ENCODE assay signal across 8 cellular contexts in genomic region chr1:212760126-212760823, GRCh38. TPM values are rescaled to one million over a fixed set of nuclear protein-coding genes. Genes with fewer than 3 reads are reported as not detected.
DNase-seq lines count a peak whose midpoint lies in the region; ATAC-seq and TF ChIP-seq lines count a peak whose summit lies in the region.

No MANE protein-coding gene starts in this region.

- CTCF ChIA-PET in PC-9 (lab: Charles Lee) = no interaction called here
- CTCF ChIA-PET in activated naive CD4-positive, alpha-beta T cell treated with anti-CD3 and anti-CD28 coated beads, Interleukin-2, amount 10 ng/mL, durations not matched to agents 7 days and 5 days (lab: Charles Lee) = interaction anchor here (0.6 to 1.9 kb wide), 9 partner anchors 10 to 284 kb away, joined by 3 to 15 read pairs (median 4); no protein-coding TSS in a partner anchor

- no peaks in the 10 kb centered on the region for H3K9me2 ChIP-seq in PC-9 (ENCODE audit: insufficient read depth)

- ATAC-seq in lower lobe of right lung (peak; percentile 50 to 80), GM21723 (IDR thresholded peaks at IDR 0.05; ENCODE audit: unreplicated experiment) (no peak)

- peaks cover 28% of the 10 kb centered on the region for H3K36me3 Mint-ChIP-seq in activated naive CD4-positive, alpha-beta T cell treated with anti-CD3 and anti-CD28 coated beads, Interleukin-2, amount 10 ng/mL, durations not matched to agents 7 days and 5 days

- no peaks in the 10 kb centered on the region for H3F3A ChIP-seq in PC-9 (ENCODE audit: insufficient read depth, low read depth)

- no peak overlapping the region for H3K4me3 Mint-ChIP-seq in activated naive CD4-positive, alpha-beta T cell treated with anti-CD3 and anti-CD28 coated beads, Interleukin-2, amount 10 ng/mL, durations not matched to agents 7 days and 5 days

- POLR2A ChIA-PET in PC-9 (lab: Charles Lee; ENCODE audit: unreplicated experiment) = no interaction called here

- H3K27me3 ChIP-seq in PC-9 (ENCODE audit: insufficient read depth, low read depth) (no peaks in the 10 kb centered on the region), lower lobe of right lung (ENCODE audit: low read depth) (no peaks in the 10 kb centered on the region)

- H3K4me1 ChIP-seq in PC-9 (replicated peaks; ENCODE audit: insufficient read depth) = no peaks in the 10 kb centered on the region
- no peaks in the 10 kb centered on the region for H3K4me1 ChIP-seq in lower lobe of right lung

- no peaks in the 10 kb centered on the region for H3K9me3 Mint-ChIP-seq in activated naive CD4-positive, alpha-beta T cell treated with anti-CD3 and anti-CD28 coated beads, Interleukin-2, amount 10 ng/mL, durations not matched to agents 7 days and 5 days

- peaks cover 10% of the 10 kb centered on the region for H3K4me1 Mint-ChIP-seq in activated naive CD4-positive, alpha-beta T cell treated with anti-CD3 and anti-CD28 coated beads, Interleukin-2, amount 10 ng/mL, durations not matched to agents 7 days and 5 days

- H3K4me2 ChIP-seq in PC-9 = no peak overlapping the region

- TF ChIP-seq CTCF in PC-9 (conservative IDR thresholded peaks at IDR 0.05) (peak; percentile 37; the same call in 1 of the 2 replicates), lower lobe of right lung (IDR thresholded peaks at IDR 0.05) (peak; percentile 26)

- H3K9me3 ChIP-seq in PC-9 (ENCODE audit: insufficient read depth, low read depth) = no peaks in the 10 kb centered on the region
- no peaks in the 10 kb centered on the region for H3K9me3 ChIP-seq in lower lobe of right lung

- H4K20me1 ChIP-seq in PC-9 (ENCODE audit: insufficient read depth) = no peaks in the 10 kb centered on the region

- H3K36me3 ChIP-seq in PC-9 (ENCODE audit: low read depth) (no peaks in the 10 kb centered on the region), lower lobe of right lung (peaks cover 4% of the 10 kb centered on the region)

- no peaks in the 10 kb centered on the region; the same call in 1 of the 2 replicates for H3K79me2 ChIP-seq in PC-9 (ENCODE audit: low read depth)

- H3K27me3 Mint-ChIP-seq in activated naive CD4-positive, alpha-beta T cell treated with anti-CD3 and anti-CD28 coated beads, Interleukin-2, amount 10 ng/mL, durations not matched to agents 7 days and 5 days = no peaks in the 10 kb centered on the region

- H3K4me3 ChIP-seq in PC-9 = no peak overlapping the region
- no peak overlapping the region for H3K4me3 ChIP-seq in lower lobe of right lung

- no peak overlapping the region for H2AFZ ChIP-seq in PC-9

- H3K27ac ChIP-seq in PC-9 = no peak overlapping the region
- no peak overlapping the region for H3K27ac ChIP-seq in lower lobe of right lung

- H3K27ac Mint-ChIP-seq in activated naive CD4-positive, alpha-beta T cell treated with anti-CD3 and anti-CD28 coated beads, Interleukin-2, amount 10 ng/mL, durations not matched to agents 7 days and 5 days = no peak overlapping the region

- intact Hi-C loops in PC-9 (cut with micrococcal nuclease; ENCODE audit: unreplicated experiment) (no loop called here), lower lobe of right lung (cut with DNase I) (no loop called here)

- BruUV-seq in PC-9 (replicated peaks; lab: Mats Ljungman, UMichigan) = no TSS peak

- DNase-seq in SIG-M5 treated with dmso at 0.1 percent for 504 hours (lab: John Stamatoyannopoulos, UW; ENCODE audit: unreplicated experiment) (peak; percentile 18), SIG-M5 (lab: John Stamatoyannopoulos, UW) (no peak), PC-9 (no peak), lower lobe of right lung (no peak), DMS79 treated with DMSO at 0.1 percent for 48 hours (lab: John Stamatoyannopoulos, UW) (no peak), hypothalamus (lab: John Stamatoyannopoulos, UW) (no peak)
- peak; percentile 68 for DNase-seq in activated naive CD4-positive, alpha-beta T cell treated with anti-CD3 and anti-CD28 coated beads, Interleukin-2, amount 10 ng/mL, durations not matched to agents 7 days and 5 days

RNA-seq across cellular contexts. Expression of gene NSL1, which starts 31.3 kb away (rescaled TPM):
- 28.9 and 32.4 TPM in 2 replicates for total RNA-seq in PC-9 (2021)
- total RNA-seq in lower lobe of right lung = 30.8 TPM

RNA-seq across cellular contexts. Expression of gene TATDN3, which starts 31.4 kb away (rescaled TPM):
- total RNA-seq in PC-9 (2021) (10.2 and 12.3 TPM in 2 replicates), lower lobe of right lung (12.3 TPM)

Comparison
In these comparisons a context has a peak if more than half of its experiments do, and no peak if none do; other contexts are left out.
1. DNase-seq: peak in SIG-M5 treated with dmso at 0.1 percent for 504 hours (single experiment) and activated naive CD4-positive, alpha-beta T cell treated with anti-CD3 and anti-CD28 coated beads, Interleukin-2, amount 10 ng/mL, durations not matched to agents 7 days and 5 days (single experiment); none in SIG-M5 (single experiment), PC-9 (0 of 2), lower lobe of right lung (single experiment), DMS79 treated with DMSO at 0.1 percent for 48 hours (single experiment) and hypothalamus (0 of 51).